7 cellular contexts compared by ENCODE assay signal in genomic region chr6:117483004-117483644, GRCh38. TPM values are rescaled to one million over a fixed set of nuclear protein-coding genes. Genes with fewer than 3 reads are reported as not detected.
DNase-seq lines count a peak whose midpoint lies in the region; ATAC-seq and TF ChIP-seq lines count a peak whose summit lies in the region.

No MANE protein-coding gene starts in this region.

- intact Hi-C loops in esophagus squamous epithelium (cut with DNase I) (no loop called here), upper lobe of right lung (cut with DNase I) (no loop called here)

- DNase-seq in ELR (ENCODE audit: low read depth) (peak; percentile 75), NCI-H1105 treated with DMSO at 0.1 percent for 48 hours (lab: John Stamatoyannopoulos, UW) (peak; percentile 65), esophagus squamous epithelium (lab: John Stamatoyannopoulos, UW) (no peak), upper lobe of right lung (peak; percentile 88)
- DNase-seq in activated CD4-positive, alpha-beta memory T cell treated with anti-CD3 and anti-CD28 coated beads, Interleukin-2, amount 10 ng/mL, durations not matched to agents 7 days and 5 days = peak; percentile 34

- ATAC-seq in GM21723 (IDR thresholded peaks at IDR 0.05; ENCODE audit: unreplicated experiment) = peak; percentile 22
- ATAC-seq in upper lobe of right lung = peak; percentile 65

- peaks cover 24% of the 10 kb centered on the region for H3K4me1 Mint-ChIP-seq in activated CD4-positive, alpha-beta memory T cell treated with anti-CD3 and anti-CD28 coated beads, Interleukin-2, amount 10 ng/mL, durations not matched to agents 7 days and 5 days

- H3K9me3 ChIP-seq in esophagus squamous epithelium = no peaks in the 10 kb centered on the region
- no peaks in the 10 kb centered on the region for H3K9me3 ChIP-seq in muscle layer of duodenum (ENCODE audit: control insufficient read depth in 1 of 2, low read length in 2 of 2)
- no peaks in the 10 kb centered on the region for H3K9me3 ChIP-seq in upper lobe of right lung

- 1% methylated on average over 17 to 25 of the region's 46 CpGs for WGBS in esophagus squamous epithelium, 2 donors

- peak overlapping the region; percentile 68 for H3K27ac Mint-ChIP-seq in activated CD4-positive, alpha-beta memory T cell treated with anti-CD3 and anti-CD28 coated beads, Interleukin-2, amount 10 ng/mL, durations not matched to agents 7 days and 5 days

- H3K4me3 ChIP-seq in esophagus squamous epithelium (peak overlapping the region; percentile 59 to 87 (median 80)), muscle layer of duodenum (ENCODE audit: low read depth in 1 of 2, low read length in 2 of 2) (peak overlapping the region; percentile 68 to 92), upper lobe of right lung (peak overlapping the region; percentile 74)

- POLR2A ChIA-PET in activated CD4-positive, alpha-beta memory T cell treated with anti-CD3 and anti-CD28 coated beads, Interleukin-2, amount 10 ng/mL, durations not matched to agents 7 days and 5 days (lab: Charles Lee) = interaction anchor here (0.7 to 6.1 kb wide), 11 partner anchors 10 to 193 kb away, joined by 3 to 57 read pairs (median 5); partner anchors contain the start of gene GOPC

- peaks cover 26% of the 10 kb centered on the region for H3K27me3 Mint-ChIP-seq in activated CD4-positive, alpha-beta memory T cell treated with anti-CD3 and anti-CD28 coated beads, Interleukin-2, amount 10 ng/mL, durations not matched to agents 7 days and 5 days

- H3K36me3 Mint-ChIP-seq in activated CD4-positive, alpha-beta memory T cell treated with anti-CD3 and anti-CD28 coated beads, Interleukin-2, amount 10 ng/mL, durations not matched to agents 7 days and 5 days (ENCODE audit: low read depth) = peaks cover 12% of the 10 kb centered on the region

- CTCF ChIA-PET in activated CD4-positive, alpha-beta memory T cell treated with anti-CD3 and anti-CD28 coated beads, Interleukin-2, amount 10 ng/mL, durations not matched to agents 7 days and 5 days (lab: Charles Lee) = interaction anchor here (1.5 to 5.0 kb wide), 5 partner anchors 11 to 119 kb away, joined by 5 to 22 read pairs (median 6); partner anchors contain the start of gene GOPC

- H3K9me3 Mint-ChIP-seq in activated CD4-positive, alpha-beta memory T cell treated with anti-CD3 and anti-CD28 coated beads, Interleukin-2, amount 10 ng/mL, durations not matched to agents 7 days and 5 days = no peaks in the 10 kb centered on the region

- peaks cover 10 to 37% (median 13%) of the 10 kb centered on the region in 3 donors for H3K4me1 ChIP-seq in esophagus squamous epithelium
- H3K4me1 ChIP-seq in muscle layer of duodenum (ENCODE audit: control insufficient read depth in 1 of 2, insufficient read depth in 2 of 2, low read length in 2 of 2) = peaks cover 0 to 13% of the 10 kb centered on the region in 2 donors
- peaks cover 23% of the 10 kb centered on the region for H3K4me1 ChIP-seq in upper lobe of right lung

- TF ChIP-seq CTCF in esophagus squamous epithelium (IDR thresholded peaks at IDR 0.05) = no peak
- no peak for TF ChIP-seq CTCF in upper lobe of right lung (IDR thresholded peaks at IDR 0.05)

- H3K36me3 ChIP-seq in esophagus squamous epithelium = no peaks in the 10 kb centered on the region
- H3K36me3 ChIP-seq in muscle layer of duodenum (ENCODE audit: control insufficient read depth in 1 of 2, insufficient read depth in 2 of 2, low read length in 2 of 2) = no peaks in the 10 kb centered on the region
- no peaks in the 10 kb centered on the region for H3K36me3 ChIP-seq in upper lobe of right lung

- no peak for TF ChIP-seq POLR2A in esophagus squamous epithelium (IDR thresholded peaks at IDR 0.05)

- H3K4me3 Mint-ChIP-seq in activated CD4-positive, alpha-beta memory T cell treated with anti-CD3 and anti-CD28 coated beads, Interleukin-2, amount 10 ng/mL, durations not matched to agents 7 days and 5 days = peak overlapping the region; percentile 81

- H3K27ac ChIP-seq in esophagus squamous epithelium (peak overlapping the region; percentile 83 to 92 (median 88)), muscle layer of duodenum (ENCODE audit: low read length) (peak overlapping the region; percentile 53), upper lobe of right lung (peak overlapping the region; percentile 91)

- H3K27me3 ChIP-seq in esophagus squamous epithelium (no peaks in the 10 kb centered on the region), muscle layer of duodenum (ENCODE audit: low read depth, low read length) (no peaks in the 10 kb centered on the region), upper lobe of right lung (no peaks in the 10 kb centered on the region)

RNA-seq across cellular contexts. Expression of gene DCBLD1, which starts 0.7 kb away (rescaled TPM):
- 10 to 100 TPM in 1 of 2 experiments, 1 to 10 TPM in 1; 7.8 to 10.6 TPM for total RNA-seq in activated CD4-positive, alpha-beta memory T cell treated with anti-CD3 and anti-CD28 coated beads, Interleukin-2, amount 10 ng/mL, durations not matched to agents 7 days and 5 days
- total RNA-seq in esophagus squamous epithelium (10 to 100 TPM in 2 of 4 donors, 1 to 10 TPM in 2; 6.7 to 19.1 (median 10.8) TPM), upper lobe of right lung (19.5 TPM)

RNA-seq across cellular contexts. Expression of gene ROS1, which starts 57.4 kb away (rescaled TPM):
- total RNA-seq in activated CD4-positive, alpha-beta memory T cell treated with anti-CD3 and anti-CD28 coated beads, Interleukin-2, amount 10 ng/mL, durations not matched to agents 7 days and 5 days = not detected
- not detected for total RNA-seq in esophagus squamous epithelium
- 163 TPM for total RNA-seq in upper lobe of right lung

Comparison
In these comparisons a context has a peak if more than half of its experiments do, and no peak if none do; other contexts are left out.
1. RNA of gene ROS1, which starts 57.4 kb away (total RNA-seq): 163 TPM in upper lobe of right lung (single experiment); not detected in activated CD4-positive, alpha-beta memory T cell treated with anti-CD3 and anti-CD28 coated beads, Interleukin-2, amount 10 ng/mL, durations not matched to agents 7 days and 5 days and not detected in esophagus squamous epithelium; every median in the first group is over 100 times any median in the second.
2. Peak in every context shown above with its lines, with median percentiles within 50 percentile points of each other: H3K27ac ChIP-seq and H3K4me3 ChIP-seq.